Comparison of ENCODE assay signal across 1 cellular context in the genomic region with DNA sequence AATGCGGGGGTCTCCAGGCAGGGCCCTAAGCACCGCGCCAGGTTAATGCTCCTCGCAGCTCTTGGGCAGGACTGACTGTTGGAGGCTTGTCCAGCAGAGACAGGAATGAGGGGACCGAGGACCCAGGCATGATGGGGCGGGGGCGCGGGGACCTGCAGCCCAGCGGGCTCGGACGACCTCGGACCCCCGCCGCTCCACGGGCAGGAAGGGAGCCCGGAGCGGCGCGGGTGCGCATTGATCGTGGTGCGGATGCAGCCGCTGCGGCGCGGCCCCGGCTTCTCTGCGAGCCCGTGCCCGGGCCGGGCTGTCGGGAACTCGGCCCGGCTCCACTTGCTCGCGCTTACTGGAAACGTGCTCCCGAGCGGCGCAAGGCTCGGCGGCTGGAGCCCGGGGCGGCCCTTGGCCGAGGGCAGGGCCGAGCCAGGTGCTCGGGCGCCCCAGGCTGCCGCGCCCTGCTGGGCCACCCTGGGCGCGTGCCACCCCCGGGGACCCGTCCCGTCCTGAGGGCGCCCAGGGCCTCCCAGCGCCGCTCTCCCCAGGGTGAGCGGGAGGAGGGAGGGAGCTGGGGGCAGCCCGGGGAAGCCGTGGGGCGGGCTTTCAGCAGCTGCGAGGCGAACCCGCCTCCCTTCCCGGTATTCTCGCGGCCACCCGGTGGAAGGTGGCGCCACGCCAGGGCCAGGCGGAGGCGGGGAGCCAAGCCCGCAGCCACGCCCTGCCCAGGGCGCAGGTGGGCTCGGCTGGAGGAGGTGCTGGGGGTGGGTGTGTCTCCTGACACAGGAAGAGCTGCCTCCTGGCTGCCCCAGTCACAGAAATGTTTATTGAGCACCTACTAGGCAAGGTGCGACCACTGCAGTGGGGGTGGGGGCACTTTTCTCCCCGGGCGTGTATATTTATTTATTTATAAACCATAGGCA.
TF ChIP-seq lines count a peak whose summit lies in the region.

No MANE protein-coding gene starts in this region.

TF ChIP-seq in K562, 482 proteins besides CTCF, POLR2A, EP300 and RAD21 (continued from another document and continues in another):
- TF ChIP-seq KHSRP (IDR thresholded peaks at IDR 0.05) (no peak), EWSR1 (IDR thresholded peaks at IDR 0.05; ENCODE audit: borderline replicate concordance, low read depth, partially characterized antibody) (no peak), HNRNPLL (IDR thresholded peaks at IDR 0.05; ENCODE audit: low read depth, low read length, poor library complexity, severe bottlenecking) (no peak), TRIM25 (IDR thresholded peaks at IDR 0.05; ENCODE audit: borderline replicate concordance) (no peak), ZNF586 (CRISPR knock-in tag; conservative IDR thresholded peaks at IDR 0.05) (no peak), SRSF1 (IDR thresholded peaks at IDR 0.05; ENCODE audit: low read depth, low read length) (no peak), SNRNP70 (optimal IDR thresholded peaks at IDR 0.05; ENCODE audit: low read depth, low read length) (no peak), TFE3 (CRISPR knock-in tag; IDR thresholded peaks at IDR 0.05) (no peak), MYBL2 (IDR thresholded peaks at IDR 0.05; ENCODE audit: low read depth) (no peak), MYBL2 (CRISPR knock-in tag; IDR thresholded peaks at IDR 0.05; ENCODE audit: borderline replicate concordance) (no peak), PCBP2 (IDR thresholded peaks at IDR 0.05; ENCODE audit: low read depth, low read length, poor library complexity, severe bottlenecking) (no peak), HSF4 (CRISPR knock-in tag; IDR thresholded peaks at IDR 0.05; ENCODE audit: borderline replicate concordance) (no peak), CTBP1 (IDR thresholded peaks at IDR 0.05; ENCODE audit: borderline replicate concordance) (peak; percentile 87), PCBP1 (IDR thresholded peaks at IDR 0.05; ENCODE audit: low read depth, low read length, poor library complexity, severe bottlenecking) (no peak), ZKSCAN8 (CRISPR knock-in tag; IDR thresholded peaks at IDR 0.05) (no peak), CSDE1 (IDR thresholded peaks at IDR 0.05) (no peak), ZNF766 (CRISPR knock-in tag; conservative IDR thresholded peaks at IDR 0.05) (no peak), ESRRB (CRISPR knock-in tag; IDR thresholded peaks at IDR 0.05; ENCODE audit: borderline replicate concordance) (no peak), HNRNPK (IDR thresholded peaks at IDR 0.05; ENCODE audit: low read depth, low read length, poor library complexity, severe bottlenecking) (peak; percentile 50), DNMT1 (IDR thresholded peaks at IDR 0.05) (no peak), MYC (IDR thresholded peaks at IDR 0.05; ENCODE audit: low read depth, low read length) (peak; percentile 60; the same call in 1 of the 2 replicates), MYC (CRISPR knock-in tag; IDR thresholded peaks at IDR 0.05; ENCODE audit: borderline replicate concordance, low read depth) (no peak), FOSL1 (tag; conservative IDR thresholded peaks at IDR 0.05) (no peak), MBD1 (CRISPR knock-in tag; IDR thresholded peaks at IDR 0.05) (no peak), PHTF2 (CRISPR knock-in tag; IDR thresholded peaks at IDR 0.05) (no peak), HOXB6 (CRISPR knock-in tag; IDR thresholded peaks at IDR 0.05; ENCODE audit: borderline replicate concordance) (no peak), RFX1 (IDR thresholded peaks at IDR 0.05) (no peak), ZNF263 (CRISPR knock-in tag; IDR thresholded peaks at IDR 0.05; ENCODE audit: borderline replicate concordance) (peak; percentile 96), ARNT (IDR thresholded peaks at IDR 0.05) (no peak), ARID2 (IDR thresholded peaks at IDR 0.05) (no peak), ZNF354B (CRISPR knock-in tag; IDR thresholded peaks at IDR 0.05) (no peak), HDAC1 (IDR thresholded peaks at IDR 0.05) (peak in 1 of 2 experiments; percentile 43; a peak in 1 of 4 replicates), IRF2 (CRISPR knock-in tag; IDR thresholded peaks at IDR 0.05) (no peak), ZSCAN29 (IDR thresholded peaks at IDR 0.05) (no peak), RCOR1 (IDR thresholded peaks at IDR 0.05; ENCODE audit: borderline replicate concordance in 1 of 2, low read depth in 2 of 2, low read length in 2 of 2) (peak in 1 of 2 experiments; percentile 48; a peak in 1 of 4 replicates), NR3C1 (CRISPR knock-in tag; IDR thresholded peaks at IDR 0.05) (no peak), HDAC3 (IDR thresholded peaks at IDR 0.05; ENCODE audit: borderline replicate concordance, partially characterized antibody) (no peak), ATF7 (IDR thresholded peaks at IDR 0.05) (peak; percentile 52; the same call in 1 of the 2 replicates), KLF1 (tag; IDR thresholded peaks at IDR 0.05) (0 out of 2 replicates have a peak, but pooled peaks have one; percentile 27), KDM2B (CRISPR knock-in tag; IDR thresholded peaks at IDR 0.05) (no peak), TAF1 (IDR thresholded peaks at IDR 0.05; ENCODE audit: control insufficient read depth, extremely low read depth, insufficient read depth, low read length, severe bottlenecking) (peak; percentile 42), POLR3G (IDR thresholded peaks at IDR 0.05; ENCODE audit: extremely low read depth, insufficient read length, insufficient replicate concordance) (no peak)
- TF ChIP-seq, protein P1, sequence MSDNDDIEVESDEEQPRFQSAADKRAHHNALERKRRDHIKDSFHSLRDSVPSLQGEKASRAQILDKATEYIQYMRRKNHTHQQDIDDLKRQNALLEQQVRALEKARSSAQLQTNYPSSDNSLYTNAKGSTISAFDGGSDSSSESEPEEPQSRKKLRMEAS (CRISPR knock-in tag; IDR thresholded peaks at IDR 0.05): peak; percentile 65
- TF ChIP-seq, protein P2, sequence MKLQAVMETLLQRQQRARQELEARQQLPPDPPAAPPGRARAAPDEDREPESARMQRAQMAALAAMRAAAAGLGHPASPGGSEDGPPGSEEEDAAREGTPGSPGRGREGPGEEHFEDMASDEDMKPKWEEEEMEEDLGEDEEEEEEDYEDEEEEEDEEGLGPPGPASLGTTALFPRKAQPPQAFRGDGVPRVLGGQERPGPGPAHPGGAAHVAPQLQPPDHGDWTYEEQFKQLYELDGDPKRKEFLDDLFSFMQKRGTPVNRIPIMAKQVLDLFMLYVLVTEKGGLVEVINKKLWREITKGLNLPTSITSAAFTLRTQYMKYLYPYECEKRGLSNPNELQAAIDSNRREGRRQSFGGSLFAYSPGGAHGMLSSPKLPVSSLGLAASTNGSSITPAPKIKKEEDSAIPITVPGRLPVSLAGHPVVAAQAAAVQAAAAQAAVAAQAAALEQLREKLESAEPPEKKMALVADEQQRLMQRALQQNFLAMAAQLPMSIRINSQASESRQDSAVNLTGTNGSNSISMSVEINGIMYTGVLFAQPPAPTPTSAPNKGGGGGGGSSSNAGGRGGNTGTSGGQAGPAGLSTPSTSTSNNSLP (IDR thresholded peaks at IDR 0.05; ENCODE audit: borderline replicate concordance, low read depth, low read length): no peak
- TF ChIP-seq, protein P3, sequence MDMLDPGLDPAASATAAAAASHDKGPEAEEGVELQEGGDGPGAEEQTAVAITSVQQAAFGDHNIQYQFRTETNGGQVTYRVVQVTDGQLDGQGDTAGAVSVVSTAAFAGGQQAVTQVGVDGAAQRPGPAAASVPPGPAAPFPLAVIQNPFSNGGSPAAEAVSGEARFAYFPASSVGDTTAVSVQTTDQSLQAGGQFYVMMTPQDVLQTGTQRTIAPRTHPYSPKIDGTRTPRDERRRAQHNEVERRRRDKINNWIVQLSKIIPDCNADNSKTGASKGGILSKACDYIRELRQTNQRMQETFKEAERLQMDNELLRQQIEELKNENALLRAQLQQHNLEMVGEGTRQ (CRISPR knock-in tag; IDR thresholded peaks at IDR 0.05): no peak
- TF ChIP-seq, protein P4, sequence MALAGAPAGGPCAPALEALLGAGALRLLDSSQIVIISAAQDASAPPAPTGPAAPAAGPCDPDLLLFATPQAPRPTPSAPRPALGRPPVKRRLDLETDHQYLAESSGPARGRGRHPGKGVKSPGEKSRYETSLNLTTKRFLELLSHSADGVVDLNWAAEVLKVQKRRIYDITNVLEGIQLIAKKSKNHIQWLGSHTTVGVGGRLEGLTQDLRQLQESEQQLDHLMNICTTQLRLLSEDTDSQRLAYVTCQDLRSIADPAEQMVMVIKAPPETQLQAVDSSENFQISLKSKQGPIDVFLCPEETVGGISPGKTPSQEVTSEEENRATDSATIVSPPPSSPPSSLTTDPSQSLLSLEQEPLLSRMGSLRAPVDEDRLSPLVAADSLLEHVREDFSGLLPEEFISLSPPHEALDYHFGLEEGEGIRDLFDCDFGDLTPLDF (CRISPR knock-in tag; IDR thresholded peaks at IDR 0.05): 0 out of 2 replicates have a peak, but pooled peaks have one; percentile 23
- TF ChIP-seq, protein P5, sequence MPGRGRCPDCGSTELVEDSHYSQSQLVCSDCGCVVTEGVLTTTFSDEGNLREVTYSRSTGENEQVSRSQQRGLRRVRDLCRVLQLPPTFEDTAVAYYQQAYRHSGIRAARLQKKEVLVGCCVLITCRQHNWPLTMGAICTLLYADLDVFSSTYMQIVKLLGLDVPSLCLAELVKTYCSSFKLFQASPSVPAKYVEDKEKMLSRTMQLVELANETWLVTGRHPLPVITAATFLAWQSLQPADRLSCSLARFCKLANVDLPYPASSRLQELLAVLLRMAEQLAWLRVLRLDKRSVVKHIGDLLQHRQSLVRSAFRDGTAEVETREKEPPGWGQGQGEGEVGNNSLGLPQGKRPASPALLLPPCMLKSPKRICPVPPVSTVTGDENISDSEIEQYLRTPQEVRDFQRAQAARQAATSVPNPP (IDR thresholded peaks at IDR 0.05; ENCODE audit: borderline replicate concordance, insufficient read depth, insufficient read length): no peak
- TF ChIP-seq, protein P6, sequence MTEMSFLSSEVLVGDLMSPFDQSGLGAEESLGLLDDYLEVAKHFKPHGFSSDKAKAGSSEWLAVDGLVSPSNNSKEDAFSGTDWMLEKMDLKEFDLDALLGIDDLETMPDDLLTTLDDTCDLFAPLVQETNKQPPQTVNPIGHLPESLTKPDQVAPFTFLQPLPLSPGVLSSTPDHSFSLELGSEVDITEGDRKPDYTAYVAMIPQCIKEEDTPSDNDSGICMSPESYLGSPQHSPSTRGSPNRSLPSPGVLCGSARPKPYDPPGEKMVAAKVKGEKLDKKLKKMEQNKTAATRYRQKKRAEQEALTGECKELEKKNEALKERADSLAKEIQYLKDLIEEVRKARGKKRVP (CRISPR knock-in tag; IDR thresholded peaks at IDR 0.05): no peak
- TF ChIP-seq, protein P7, sequence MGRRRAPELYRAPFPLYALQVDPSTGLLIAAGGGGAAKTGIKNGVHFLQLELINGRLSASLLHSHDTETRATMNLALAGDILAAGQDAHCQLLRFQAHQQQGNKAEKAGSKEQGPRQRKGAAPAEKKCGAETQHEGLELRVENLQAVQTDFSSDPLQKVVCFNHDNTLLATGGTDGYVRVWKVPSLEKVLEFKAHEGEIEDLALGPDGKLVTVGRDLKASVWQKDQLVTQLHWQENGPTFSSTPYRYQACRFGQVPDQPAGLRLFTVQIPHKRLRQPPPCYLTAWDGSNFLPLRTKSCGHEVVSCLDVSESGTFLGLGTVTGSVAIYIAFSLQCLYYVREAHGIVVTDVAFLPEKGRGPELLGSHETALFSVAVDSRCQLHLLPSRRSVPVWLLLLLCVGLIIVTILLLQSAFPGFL (CRISPR knock-in tag; IDR thresholded peaks at IDR 0.05): no peak
